ENCODE assay signal across 1 cellular context in genomic region chr3:187318819-187319616, GRCh38.
TF ChIP-seq lines count a peak whose summit lies in the region.

No MANE protein-coding gene starts in this region.

TF ChIP-seq in WTC11, 78 proteins besides CTCF, POLR2A, EP300 and RAD21 (continued from another document):
- TF ChIP-seq ZNF425 (CRISPR knock-in tag; conservative IDR thresholded peaks at IDR 0.05) (no peak), JUN (CRISPR knock-in tag; IDR thresholded peaks at IDR 0.05) (no peak), HMGA2 (CRISPR knock-in tag; IDR thresholded peaks at IDR 0.05) (no peak), RELA (CRISPR knock-in tag; IDR thresholded peaks at IDR 0.05; ENCODE audit: borderline replicate concordance) (no peak), PRDM15 (CRISPR knock-in tag; IDR thresholded peaks at IDR 0.05) (no peak), TCF7 (CRISPR knock-in tag; IDR thresholded peaks at IDR 0.05; ENCODE audit: low read depth) (no peak), EMX1 (CRISPR knock-in tag; IDR thresholded peaks at IDR 0.05) (no peak), E2F4 (CRISPR knock-in tag; IDR thresholded peaks at IDR 0.05; ENCODE audit: borderline replicate concordance, low read depth) (no peak), ATF1 (CRISPR knock-in tag; IDR thresholded peaks at IDR 0.05) (no peak), MXD4 (CRISPR knock-in tag; IDR thresholded peaks at IDR 0.05; ENCODE audit: borderline replicate concordance) (no peak), NFE2L1 (CRISPR knock-in tag; IDR thresholded peaks at IDR 0.05) (no peak), JAZF1 (CRISPR knock-in tag; IDR thresholded peaks at IDR 0.05) (no peak)
